In the genomic region with DNA sequence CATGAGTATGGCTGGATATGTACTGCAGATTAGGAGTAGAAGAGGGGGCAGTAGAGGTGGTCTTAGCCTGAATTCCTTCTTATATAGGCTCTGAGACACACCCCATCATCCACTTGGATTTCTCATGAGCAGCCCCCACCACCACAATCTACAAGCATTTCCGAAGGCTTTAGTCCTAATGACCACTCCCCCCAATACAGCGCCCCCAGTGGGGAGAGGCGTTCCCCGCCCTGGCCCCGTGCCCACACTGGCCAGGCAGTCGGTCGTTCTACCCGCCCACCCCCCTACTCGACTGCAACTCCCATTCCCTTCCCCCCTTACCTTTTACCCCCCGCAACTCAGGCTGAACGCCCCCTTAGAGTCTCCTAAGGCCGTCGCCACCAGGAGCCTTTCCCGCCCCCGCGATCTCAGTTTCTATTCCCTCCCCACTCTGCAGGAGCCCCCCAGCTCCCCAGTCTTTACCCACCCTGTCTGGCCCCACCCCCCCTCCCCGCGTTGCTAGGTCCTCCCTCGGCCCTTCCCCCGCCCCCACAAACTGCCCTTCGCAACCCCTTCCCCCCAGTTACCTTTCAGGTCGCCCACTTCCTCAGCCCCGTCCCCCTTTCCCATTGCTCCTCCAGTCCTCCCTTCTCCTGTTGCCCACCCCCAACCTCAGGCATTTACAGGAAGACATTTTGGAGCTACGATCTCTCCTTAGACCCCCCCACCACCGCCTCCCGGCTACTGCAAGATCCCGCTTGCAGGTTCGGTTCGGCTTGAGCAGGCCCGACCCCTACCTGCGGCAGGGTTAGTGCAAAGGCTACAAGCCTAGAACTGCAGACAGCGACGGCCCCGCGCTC, we compare ENCODE assay signal across 8 cellular contexts. TPM values are rescaled to one million over a fixed set of nuclear protein-coding genes. Genes with fewer than 3 reads are reported as not detected.
DNase-seq lines count a peak whose midpoint lies in the region; ATAC-seq and TF ChIP-seq lines count a peak whose summit lies in the region.

No MANE protein-coding gene starts in this region.

- peaks cover 15% of the 10 kb centered on the region for H3K79me2 ChIP-seq in osteoblast (ENCODE audit: insufficient read depth, low read length)

- no peaks in the 10 kb centered on the region for H3K27me3 Mint-ChIP-seq in activated CD4-positive, alpha-beta T cell treated with anti-CD3 and anti-CD28 coated beads for 36 hours

- peaks cover 9% of the 10 kb centered on the region for H3K36me3 Mint-ChIP-seq in activated CD4-positive, alpha-beta T cell treated with anti-CD3 and anti-CD28 coated beads for 36 hours (ENCODE audit: low read depth)

- ATAC-seq in activated CD4-positive, alpha-beta T cell treated with anti-CD3 and anti-CD28 coated beads for 36 hours, result no peak
- no peak for ATAC-seq in HG03045 (IDR thresholded peaks at IDR 0.05; ENCODE audit: unreplicated experiment)
- ATAC-seq in HG03135 (IDR thresholded peaks at IDR 0.05; ENCODE audit: unreplicated experiment), result no peak

- H3K4me1 ChIP-seq in osteoblast (ENCODE audit: insufficient read depth, low read length), result peaks cover 3% of the 10 kb centered on the region

- H3K9me3 ChIP-seq in osteoblast (ENCODE audit: low read depth, low read length), result no peaks in the 10 kb centered on the region

- peak; percentile 40 for TF ChIP-seq CTCF in osteoblast (IDR thresholded peaks at IDR 0.05; ENCODE audit: extremely low read depth, low read depth, low read length)

- H3K9me3 Mint-ChIP-seq in activated CD4-positive, alpha-beta T cell treated with anti-CD3 and anti-CD28 coated beads for 36 hours (ENCODE audit: low read depth), result no peaks in the 10 kb centered on the region

- DNase-seq in activated CD4-positive, alpha-beta T cell treated with anti-CD3 and anti-CD28 coated beads for 36 hours, result peak; percentile 60
- no peak for DNase-seq in activated CD4-positive, alpha-beta T cell treated with anti-CD3 and anti-CD28 coated beads for 1 hour
- DNase-seq in NCI-H774 (lab: John Stamatoyannopoulos, UW) (peak; percentile 5), foreskin melanocyte (peak; percentile 6), osteoblast (ENCODE audit: insufficient read length, low spot score, missing footprints) (peak; percentile 62)
- DNase-seq in activated effector memory CD4-positive, alpha-beta T cell treated with anti-CD3 and anti-CD28 coated beads, Interleukin-2, amount 50 U/mL, for 16 hours, result peak; percentile 77

- peak overlapping the region; percentile 84 for H3K4me3 Mint-ChIP-seq in activated CD4-positive, alpha-beta T cell treated with anti-CD3 and anti-CD28 coated beads for 36 hours

- peak overlapping the region; percentile 56 for H2AFZ ChIP-seq in osteoblast (ENCODE audit: low read length)

- peaks cover 3% of the 10 kb centered on the region for H4K20me1 ChIP-seq in osteoblast (ENCODE audit: insufficient read depth, low read length)

- POLR2A ChIA-PET in activated CD4-positive, alpha-beta T cell treated with anti-CD3 and anti-CD28 coated beads for 36 hours (lab: Charles Lee), result interaction anchor here (1.7 kb wide), 1 partner anchor 30 kb away, joined by 8 read pairs; the partner anchor contains the start of gene NONO

- H3K27ac Mint-ChIP-seq in activated CD4-positive, alpha-beta T cell treated with anti-CD3 and anti-CD28 coated beads for 36 hours, result peak overlapping the region; percentile 83

- CTCF ChIA-PET in activated CD4-positive, alpha-beta T cell treated with anti-CD3 and anti-CD28 coated beads for 36 hours (lab: Charles Lee), result interaction anchor here (0.6 to 1.5 kb wide), 3 partner anchors 9 to 71 kb away, joined by 3 to 4 read pairs (median 4); partner anchors contain the start of gene NONO

- H3K27me3 ChIP-seq in osteoblast (ENCODE audit: insufficient read depth, low read length), result no peaks in the 10 kb centered on the region

- peaks cover 29% of the 10 kb centered on the region for H3K4me1 Mint-ChIP-seq in activated CD4-positive, alpha-beta T cell treated with anti-CD3 and anti-CD28 coated beads for 36 hours

- no peak overlapping the region for H3K27ac ChIP-seq in osteoblast (ENCODE audit: low read depth, low read length)

- H3K36me3 ChIP-seq in osteoblast (ENCODE audit: insufficient read depth, low read length), result peaks cover 5% of the 10 kb centered on the region

- peak overlapping the region; percentile 92 for H3K4me2 ChIP-seq in osteoblast (ENCODE audit: insufficient read depth, low read length)

- intact Hi-C loops in activated CD4-positive, alpha-beta T cell treated with anti-CD3 and anti-CD28 coated beads for 36 hours (cut with DNase I, micrococcal nuclease), result loop anchor here (1.0 to 5.0 kb wide), 7 partner anchors 30 to 799 kb away; partner anchors contain the start of genes NONO (in 2 of the 2), SNX12 (in 1 of the 2) and TAF1 (in 1 of the 2)

- H3K4me3 ChIP-seq in osteoblast (ENCODE audit: insufficient read depth, low read length), result peak overlapping the region; percentile 89

RNA-seq across cellular contexts. Expression of gene ZMYM3, which starts 0.5 kb away (rescaled TPM):
- total RNA-seq in activated CD4-positive, alpha-beta T cell treated with anti-CD3 and anti-CD28 coated beads for 36 hours, result 10 to 100 TPM; 22.6 to 22.8 TPM
- 15.6 TPM in 2 replicates for total RNA-seq in osteoblast

RNA-seq across cellular contexts. Expression of gene NONO, which starts 30.0 kb away (rescaled TPM):
- 1,000 to 10,000 TPM in 1 of 2 experiments, 100 to 1,000 TPM in 1; 508 to 1,161 TPM for total RNA-seq in activated CD4-positive, alpha-beta T cell treated with anti-CD3 and anti-CD28 coated beads for 36 hours
- total RNA-seq in osteoblast, result 443 and 478 TPM in 2 replicates

RNA-seq across cellular contexts. Expression of gene GJB1, which starts 30.4 kb away (rescaled TPM):
- not detected for total RNA-seq in activated CD4-positive, alpha-beta T cell treated with anti-CD3 and anti-CD28 coated beads for 36 hours
- not detected in 2 replicates for total RNA-seq in osteoblast

RNA-seq across cellular contexts. Expression of gene ITGB1BP2, which starts 48.1 kb away (rescaled TPM):
- total RNA-seq in activated CD4-positive, alpha-beta T cell treated with anti-CD3 and anti-CD28 coated beads for 36 hours, result 1 to 10 TPM; 6.2 to 6.5 TPM
- 1.1 and 1.5 TPM in 2 replicates for total RNA-seq in osteoblast
